ENCODE assay signal across 16 cellular contexts in the genomic region with DNA sequence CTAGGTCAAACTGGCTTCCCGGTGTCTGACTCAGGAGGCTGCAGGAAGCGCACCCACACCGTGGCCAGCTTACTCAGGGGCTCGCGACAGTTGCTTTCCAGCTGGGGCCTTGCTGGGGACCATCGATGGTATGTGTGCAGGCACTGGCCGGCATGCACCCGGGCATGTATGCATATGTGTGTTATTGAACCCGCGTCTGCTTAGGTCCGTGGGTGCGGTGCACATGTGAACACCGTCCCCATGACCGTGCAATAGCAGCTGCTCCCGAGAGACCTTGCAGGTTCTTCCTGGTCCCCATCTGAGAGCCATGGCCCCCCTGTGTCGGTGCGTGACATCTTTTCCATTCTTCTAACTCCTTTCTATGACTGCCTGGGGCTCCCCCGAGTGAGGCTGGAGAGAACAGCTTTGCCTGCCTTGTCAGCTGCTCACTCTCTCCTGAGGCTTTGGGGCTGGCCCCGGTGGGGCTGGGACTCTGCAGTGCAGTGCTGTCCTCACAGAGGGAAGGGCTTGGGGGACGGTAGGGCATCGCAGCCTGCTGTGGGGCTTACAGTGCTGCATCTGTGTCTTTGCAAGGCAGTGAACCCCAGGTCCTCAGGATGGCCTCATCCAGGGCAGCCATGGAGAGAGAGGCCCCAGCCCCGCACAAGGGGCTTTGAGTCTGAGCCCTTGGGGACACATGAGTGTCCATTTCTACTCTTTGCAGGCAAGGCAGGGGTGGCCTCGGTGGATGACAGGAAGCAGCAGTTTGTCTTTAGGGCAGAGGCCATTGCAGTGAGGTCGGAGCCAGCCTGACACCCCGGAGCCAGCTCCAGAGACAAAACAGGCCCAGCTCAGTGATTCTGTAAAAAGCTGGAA.
DNase-seq lines count a peak whose midpoint lies in the region; ATAC-seq and TF ChIP-seq lines count a peak whose summit lies in the region.
"Had no signal": no experiment of that assay in that cellular context is flagged by ENCODE, and none has a peak within 500 bp of the region (broad histone marks: within the 10 kb centered on the region; RNA-seq: fewer than 3 reads in every experiment).

No MANE protein-coding gene starts in this region.

- no peak overlapping the region for H3K14ac ChIP-seq in mesenchymal stem cell (ENCODE audit: low read length in 2 of 2)

- WGBS in mesenchymal stem cell, result 76% methylated on average over 25 of the region's 25 CpGs

- H3K9me3 ChIP-seq in osteoblast (ENCODE audit: low read depth, low read length) (no peaks in the 10 kb centered on the region), mesenchymal stem cell (ENCODE audit: control insufficient read depth, low read length) (no peaks in the 10 kb centered on the region)
- H3K9me3 ChIP-seq: HAP-1, SJSA1 had no signal

- H2BK15ac ChIP-seq in mesenchymal stem cell (ENCODE audit: low read depth, poor library complexity, severe bottlenecking), result no peak overlapping the region

- no peak overlapping the region for H4K91ac ChIP-seq in mesenchymal stem cell (ENCODE audit: low read length)

- intact Hi-C loops in CD14-positive monocyte (cut with micrococcal nuclease) (no loop called here), dorsolateral prefrontal cortex (cut with DNase I) (no loop called here)

- no peak overlapping the region for H2AFZ ChIP-seq in osteoblast (ENCODE audit: low read length)
- H2AFZ ChIP-seq in mesenchymal stem cell (ENCODE audit: low read depth, low read length), result no peak overlapping the region

- H2BK120ac ChIP-seq in mesenchymal stem cell (ENCODE audit: low read depth, low read length), result no peak overlapping the region

- H2AK5ac ChIP-seq in mesenchymal stem cell (ENCODE audit: low read length, severe bottlenecking), result no peak overlapping the region

- H3K4me3 Mint-ChIP-seq in CD14-positive monocyte, result no peak overlapping the region

- no peak overlapping the region for H3K18ac ChIP-seq in mesenchymal stem cell (ENCODE audit: low read depth in 1 of 2, low read length in 2 of 2)

- H2BK12ac ChIP-seq in mesenchymal stem cell (ENCODE audit: low read length in 2 of 2), result no peak overlapping the region

- no peaks in the 10 kb centered on the region for H3K4me1 Mint-ChIP-seq in CD14-positive monocyte

- peaks cover 0 to 51% (median 16%) of the 10 kb centered on the region in 45 donors for H3K27me3 ChIP-seq in dorsolateral prefrontal cortex
- peaks cover 3% of the 10 kb centered on the region for H3K27me3 ChIP-seq in osteoblast (ENCODE audit: insufficient read depth, low read length)
- peaks cover 16 to 52% of the 10 kb centered on the region in 2 experiments for H3K27me3 ChIP-seq in mesenchymal stem cell (ENCODE audit: control insufficient read depth in 1 of 2, insufficient read depth in 1 of 2, low read length in 2 of 2)

- H3K4me2 ChIP-seq in osteoblast (ENCODE audit: insufficient read depth, low read length) (no peak overlapping the region), mesenchymal stem cell (ENCODE audit: low read length, poor library complexity, severe bottlenecking) (no peak overlapping the region)

- H3K36me3 ChIP-seq in osteoblast (ENCODE audit: insufficient read depth, low read length) (no peaks in the 10 kb centered on the region), mesenchymal stem cell (ENCODE audit: control insufficient read depth in 1 of 2, insufficient read depth in 2 of 2, low read depth in 1 of 2, low read length in 2 of 2) (no peaks in the 10 kb centered on the region)
- H3K36me3 ChIP-seq: HAP-1, SJSA1 had no signal

- no peaks in the 10 kb centered on the region for H3K4me1 ChIP-seq in osteoblast (ENCODE audit: insufficient read depth, low read length)
- H3K4me1 ChIP-seq in mesenchymal stem cell (ENCODE audit: control insufficient read depth, insufficient read depth, low read depth, low read length), result no peaks in the 10 kb centered on the region
- H3K4me1 ChIP-seq: HAP-1, SJSA1 had no signal

- H3K79me1 ChIP-seq in mesenchymal stem cell (replicated peaks; ENCODE audit: low read length, poor library complexity, severe bottlenecking), result no peaks in the 10 kb centered on the region

- H3K4me3 ChIP-seq in dorsolateral prefrontal cortex (peak overlapping the region in 2 of 59 donors; percentile 15 to 19), osteoblast (ENCODE audit: insufficient read depth, low read length) (no peak overlapping the region), mesenchymal stem cell (ENCODE audit: insufficient read depth in 1 of 2, low read depth in 1 of 2, low read length in 2 of 2) (no peak overlapping the region)
- H3K4me3 ChIP-seq: HAP-1, SJSA1 had no signal

- no peak for ATAC-seq in activated CD4-positive, CD25-positive, alpha-beta regulatory T cell treated with anti-CD3 and anti-CD28 coated beads, Interleukin-2, amount 50 U/mL, for 24 hours

- no peaks in the 10 kb centered on the region for H4K20me1 ChIP-seq in osteoblast (ENCODE audit: insufficient read depth, low read length)

- DNase-seq in CD14-positive monocyte (ENCODE audit: low spot score), result peak; percentile 28
- peak; percentile 38 for DNase-seq in Daoy (ENCODE audit: low read depth)
- peak in 6 of 10 donors; percentile 20 to 44 (median 34) for DNase-seq in dorsolateral prefrontal cortex
- DNase-seq in osteoblast (ENCODE audit: insufficient read length, low spot score, missing footprints), result peak; percentile 51
- no peak for DNase-seq in mesenchymal stem cell
- no peak for DNase-seq in NCI-H1417 (lab: John Stamatoyannopoulos, UW)
- DNase-seq: DMS 273 treated with DMSO at 0.1 percent for 48 hours; IMR-90; Kasumi-1; NCI-H1930; NCI-H510A treated with DMSO at 0.1 percent for 48 hours; NK-92 treated with Interleukin-12 subunit alpha and Interleukin-12 subunit beta, amount 100 ng/mL, for 24 hours had no signal

- no peak for TF ChIP-seq CTCF in CD14-positive monocyte (IDR thresholded peaks at IDR 0.05)
- TF ChIP-seq CTCF in dorsolateral prefrontal cortex (IDR thresholded peaks at IDR 0.05 in 54 of 56, conservative IDR thresholded peaks at IDR 0.05 in 2 of 56; ENCODE audit: low read depth in 1 of 56, partially characterized antibody in 56 of 56), result no peak
- no peak for TF ChIP-seq CTCF in osteoblast (IDR thresholded peaks at IDR 0.05; ENCODE audit: extremely low read depth, low read depth, low read length)

- peaks cover 23 to 36% (median 25%) of the 10 kb centered on the region in 3 donors for H3K27me3 Mint-ChIP-seq in CD14-positive monocyte (ENCODE audit: low read depth in 3 of 3)

- H3K9me3 Mint-ChIP-seq in CD14-positive monocyte, result peaks cover 0 to 4% (median 2%) of the 10 kb centered on the region in 7 donors

- H3K23ac ChIP-seq in mesenchymal stem cell (ENCODE audit: low read length in 2 of 2), result no peak overlapping the region

- no peak overlapping the region for H3K27ac Mint-ChIP-seq in CD14-positive monocyte

- H3K9ac ChIP-seq in mesenchymal stem cell (ENCODE audit: low read length), result no peak overlapping the region

- no peak overlapping the region for H4K8ac ChIP-seq in mesenchymal stem cell (ENCODE audit: low read length)

- no peak overlapping the region for H3K4ac ChIP-seq in mesenchymal stem cell (ENCODE audit: low read depth in 1 of 2, low read length in 2 of 2)

- no peak overlapping the region for H3K27ac ChIP-seq in dorsolateral prefrontal cortex
- H3K27ac ChIP-seq in osteoblast (ENCODE audit: low read depth, low read length), result no peak overlapping the region
- no peak overlapping the region for H3K27ac ChIP-seq in mesenchymal stem cell (ENCODE audit: low read length, poor library complexity, severe bottlenecking)
- H3K27ac ChIP-seq: RWPE1, SJSA1 had no signal

- no peaks in the 10 kb centered on the region for H3K36me3 Mint-ChIP-seq in CD14-positive monocyte

- H2BK5ac ChIP-seq in mesenchymal stem cell (ENCODE audit: low read depth, low read length, poor library complexity, severe bottlenecking), result no peak overlapping the region

- H3K79me2 ChIP-seq in osteoblast (ENCODE audit: insufficient read depth, low read length), result no peaks in the 10 kb centered on the region

Comparison
In these comparisons a context has a peak if more than half of its experiments do, and no peak if none do; other contexts are left out.
1. DNase-seq: peak in CD14-positive monocyte (single experiment), Daoy (single experiment), dorsolateral prefrontal cortex (6 of 10) and osteoblast (single experiment); none in mesenchymal stem cell (single experiment) and NCI-H1417 (0 of 3).